ENCODE assay signal across 8 cellular contexts in the genomic region with DNA sequence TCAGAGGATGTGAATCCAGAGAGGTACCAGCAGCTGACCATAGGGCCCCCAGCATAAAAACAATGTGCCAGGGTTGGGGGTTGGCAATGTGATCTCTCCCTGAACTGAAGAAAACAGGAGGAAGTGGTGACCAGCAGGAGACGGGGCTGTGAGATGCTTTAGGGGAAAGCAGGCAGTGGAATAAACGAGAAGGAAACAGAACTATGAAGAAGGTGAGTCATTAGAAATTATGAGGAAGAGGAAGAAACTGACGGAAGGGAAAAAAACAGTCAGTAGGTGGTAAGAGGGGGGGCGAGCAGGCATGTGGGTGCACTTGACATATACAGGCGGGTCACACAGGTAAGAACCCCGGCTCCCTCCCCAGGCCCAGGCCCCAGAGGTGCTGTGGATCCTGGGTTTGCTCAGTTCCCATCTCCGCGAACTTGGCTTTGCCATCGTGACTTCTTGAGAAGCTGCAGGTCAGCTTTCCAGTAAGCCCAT. TPM values are rescaled to one million over a fixed set of nuclear protein-coding genes. Genes with fewer than 3 reads are reported as not detected.
DNase-seq lines count a peak whose midpoint lies in the region; ATAC-seq and TF ChIP-seq lines count a peak whose summit lies in the region.

No MANE protein-coding gene starts in this region.

- H3K9me3 Mint-ChIP-seq in activated T-cell treated with anti-CD3 and anti-CD28 coated beads, Interleukin-2, amount 50 U/mL, for 72 hours = peaks cover 10 to 17% of the 10 kb centered on the region in 2 donors
- no peaks in the 10 kb centered on the region for H3K9me3 Mint-ChIP-seq in CD4-positive, alpha-beta T cell

- no peak for TF ChIP-seq CTCF in CD4-positive, alpha-beta T cell (IDR thresholded peaks at IDR 0.05)

- H3K27me3 Mint-ChIP-seq in activated T-cell treated with anti-CD3 and anti-CD28 coated beads, Interleukin-2, amount 50 U/mL, for 72 hours (ENCODE audit: low read depth) = no peaks in the 10 kb centered on the region
- H3K27me3 Mint-ChIP-seq in CD4-positive, alpha-beta T cell = peaks cover 6% of the 10 kb centered on the region

- POLR2A ChIA-PET in CD4-positive, alpha-beta T cell (lab: Charles Lee) = no interaction called here

- intact Hi-C loops in CD4-positive, alpha-beta T cell (cut with DNase I, micrococcal nuclease) = no loop called here

- ATAC-seq in activated T-cell treated with anti-CD3 and anti-CD28 coated beads, Interleukin-2, amount 50 U/mL, for 72 hours (replicated peaks in 1 of 2) = peak; percentile 49 to 68
- ATAC-seq in GM21423 (IDR thresholded peaks at IDR 0.05; ENCODE audit: unreplicated experiment) (no peak), HG03442 (IDR thresholded peaks at IDR 0.05; ENCODE audit: unreplicated experiment) (no peak)
- no peak for ATAC-seq in CD4-positive, alpha-beta T cell (ENCODE audit: poor library complexity)

- CTCF ChIA-PET in CD4-positive, alpha-beta T cell (lab: Charles Lee) = no interaction called here

- H3K27ac Mint-ChIP-seq in activated T-cell treated with anti-CD3 and anti-CD28 coated beads, Interleukin-2, amount 50 U/mL, for 72 hours = peak overlapping the region; percentile 70
- H3K27ac Mint-ChIP-seq in CD4-positive, alpha-beta T cell = no peak overlapping the region

- peak overlapping the region; percentile 1 to 69 for H3K4me3 Mint-ChIP-seq in activated T-cell treated with anti-CD3 and anti-CD28 coated beads, Interleukin-2, amount 50 U/mL, for 72 hours
- no peak overlapping the region for H3K4me3 Mint-ChIP-seq in CD4-positive, alpha-beta T cell

- H3K27me3 ChIP-seq in layer of hippocampus (ENCODE audit: control insufficient read depth, insufficient read depth, low read length) = no peaks in the 10 kb centered on the region
- H3K27me3 ChIP-seq in CD4-positive, alpha-beta T cell (ENCODE audit: control insufficient read depth, insufficient read depth, low read length) = no peaks in the 10 kb centered on the region

- DNase-seq in NOMO-1 (lab: John Stamatoyannopoulos, UW; ENCODE audit: unreplicated experiment in 2 of 2) (peak; percentile 69 to 97), midbrain (lab: John Stamatoyannopoulos, UW) (no peak)
- DNase-seq in activated T-cell treated with anti-CD3 and anti-CD28 coated beads, Interleukin-2, amount 50 U/mL, for 72 hours = peak in 1 of 2 donors; percentile 34
- DNase-seq in stimulated activated CD8-positive, alpha-beta memory T cell treated with anti-CD3 and anti-CD28 coated beads, Interleukin-4, amount 100 ng/mL, for 48 hours = peak; percentile 50
- no peak for DNase-seq in CD4-positive, alpha-beta T cell

- H3K36me3 Mint-ChIP-seq in activated T-cell treated with anti-CD3 and anti-CD28 coated beads, Interleukin-2, amount 50 U/mL, for 72 hours (ENCODE audit: insufficient read depth in 2 of 2) = peaks cover 17 to 33% of the 10 kb centered on the region in 2 donors
- no peaks in the 10 kb centered on the region for H3K36me3 Mint-ChIP-seq in CD4-positive, alpha-beta T cell (ENCODE audit: low read depth)

- peak overlapping the region; percentile 47 for H3K27ac ChIP-seq in layer of hippocampus (ENCODE audit: low read depth, low read length)
- no peak overlapping the region for H3K27ac ChIP-seq in CD4-positive, alpha-beta T cell (ENCODE audit: low read depth, low read length)

- H3K9me3 ChIP-seq in CD4-positive, alpha-beta T cell (ENCODE audit: control insufficient read depth, low read length) = no peaks in the 10 kb centered on the region

- H3K4me1 Mint-ChIP-seq in activated T-cell treated with anti-CD3 and anti-CD28 coated beads, Interleukin-2, amount 50 U/mL, for 72 hours (ENCODE audit: low read depth) = peaks cover 69% of the 10 kb centered on the region
- H3K4me1 Mint-ChIP-seq in CD4-positive, alpha-beta T cell (ENCODE audit: low read depth) = no peaks in the 10 kb centered on the region

RNA-seq across cellular contexts. Expression of gene B3GNT5, which starts 42.2 kb away (rescaled TPM):
- 10 to 100 TPM; 14.4 to 17.3 TPM for total RNA-seq in activated T-cell treated with anti-CD3 and anti-CD28 coated beads, Interleukin-2, amount 50 U/mL, for 72 hours
- under 1 TPM; 0.60 to 0.73 TPM for total RNA-seq in CD4-positive, alpha-beta T cell

RNA-seq across cellular contexts. Expression of gene LAMP3, which starts 48.4 kb away (rescaled TPM):
- 10 to 100 TPM; 14.7 to 19.8 TPM for total RNA-seq in activated T-cell treated with anti-CD3 and anti-CD28 coated beads, Interleukin-2, amount 50 U/mL, for 72 hours
- 1 to 10 TPM; 1.9 to 3.4 TPM for total RNA-seq in CD4-positive, alpha-beta T cell

Comparison
In these comparisons a context has a peak if more than half of its experiments do, and no peak if none do; other contexts are left out.
1. DNase-seq: peak in NOMO-1 (2 of 2) and stimulated activated CD8-positive, alpha-beta memory T cell treated with anti-CD3 and anti-CD28 coated beads, Interleukin-4, amount 100 ng/mL, for 48 hours (single experiment); none in midbrain (single experiment) and CD4-positive, alpha-beta T cell (0 of 10).
2. ATAC-seq: peak in activated T-cell treated with anti-CD3 and anti-CD28 coated beads, Interleukin-2, amount 50 U/mL, for 72 hours (2 of 2); none in GM21423 (single experiment), CD4-positive, alpha-beta T cell (single experiment) and HG03442 (single experiment).
3. RNA of gene B3GNT5, which starts 42.2 kb away (total RNA-seq): 14.4 to 17.3 TPM in activated T-cell treated with anti-CD3 and anti-CD28 coated beads, Interleukin-2, amount 50 U/mL, for 72 hours; 0.60 to 0.73 TPM in CD4-positive, alpha-beta T cell; every median in the first group is over 4 times any median in the second.